ENCODE assay signal across 19 cellular contexts in the genomic region with DNA sequence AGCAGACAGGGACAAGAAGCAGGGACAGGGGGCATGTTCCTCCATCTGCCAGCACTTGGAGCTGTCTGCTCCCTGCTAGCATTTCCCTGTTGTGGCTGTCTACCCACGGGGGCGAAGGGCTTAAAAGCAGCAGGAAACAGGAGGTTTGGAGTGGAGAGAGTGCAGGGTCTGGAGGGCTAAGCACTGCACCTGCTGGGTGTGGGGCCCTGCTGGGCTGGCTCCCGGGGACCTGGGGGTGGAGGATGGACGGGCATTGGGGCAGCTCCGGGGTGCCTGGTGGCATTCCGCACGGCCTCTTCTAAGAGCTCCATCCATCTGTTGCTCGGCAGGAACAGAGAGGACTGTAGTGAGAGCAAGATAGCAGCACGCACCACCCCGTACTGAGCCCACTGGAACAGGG. TPM values are rescaled to one million over a fixed set of nuclear protein-coding genes. Genes with fewer than 3 reads are reported as not detected.
DNase-seq lines count a peak whose midpoint lies in the region; ATAC-seq and TF ChIP-seq lines count a peak whose summit lies in the region.
"Had no signal": no experiment of that assay in that cellular context is flagged by ENCODE, and none has a peak within 500 bp of the region (broad histone marks: within the 10 kb centered on the region; RNA-seq: fewer than 3 reads in every experiment).

No MANE protein-coding gene starts in this region.

- POLR2A ChIA-PET in CD8-positive, alpha-beta T cell (lab: Charles Lee): interaction anchor here (0.6 kb wide), 1 partner anchor 28 kb away, joined by 4 read pairs; no protein-coding TSS in a partner anchor

- H3K36me3 Mint-ChIP-seq in chondrocyte (ENCODE audit: low read depth): peaks cover 59% of the 10 kb centered on the region
- peaks cover 80% of the 10 kb centered on the region for H3K36me3 Mint-ChIP-seq in CD8-positive, alpha-beta T cell

- DNase-seq in cardiac septum (ENCODE audit: low spot score): peak; percentile 33
- DNase-seq in heart right ventricle: no peak
- peak; percentile 71 for DNase-seq in chondrocyte (ENCODE audit: low spot score)
- DNase-seq in spleen: peak; percentile 40
- no peak for DNase-seq in activated CD4-positive, alpha-beta T cell treated with anti-CD3 and anti-CD28 coated beads, Interleukin-2, amount 50 U/mL, for 1 hour
- DNase-seq in HuH-7.5 (ENCODE audit: low spot score): no peak
- DNase-seq in CD8-positive, alpha-beta T cell: no peak
- DNase-seq: 8988T; Calu3; CD4-positive, alpha-beta memory T cell; DMS79 treated with DMSO at 0.1 percent for 48 hours; H9 had no signal

- CTCF ChIA-PET in CD8-positive, alpha-beta T cell (lab: Charles Lee): interaction anchor here (1.0 to 1.5 kb wide), 2 partner anchors 20 to 28 kb away, joined by 3 to 4 read pairs; no protein-coding TSS in a partner anchor

- no peak for TF ChIP-seq CTCF in heart right ventricle (IDR thresholded peaks at IDR 0.05)
- no peak for TF ChIP-seq CTCF in chondrocyte (IDR thresholded peaks at IDR 0.05)
- TF ChIP-seq CTCF in spleen (IDR thresholded peaks at IDR 0.05 in 8 of 11, conservative IDR thresholded peaks at IDR 0.05 in 3 of 11): no peak
- TF ChIP-seq CTCF in CD8-positive, alpha-beta T cell (IDR thresholded peaks at IDR 0.05): no peak

- H3K9me3 Mint-ChIP-seq in chondrocyte (ENCODE audit: low read depth): no peaks in the 10 kb centered on the region
- no peaks in the 10 kb centered on the region for H3K9me3 Mint-ChIP-seq in CD8-positive, alpha-beta T cell
- H3K9me3 Mint-ChIP-seq: CD4-positive, alpha-beta memory T cell; H9 had no signal

- H3K4me1 ChIP-seq in heart right ventricle: no peaks in the 10 kb centered on the region
- no peaks in the 10 kb centered on the region for H3K4me1 ChIP-seq in spleen
- no peaks in the 10 kb centered on the region for H3K4me1 ChIP-seq in CD8-positive, alpha-beta T cell (ENCODE audit: insufficient read depth, low read length)

- 86 to 89% methylated on average over 10 of the region's 10 CpGs for WGBS in heart right ventricle, 2 donors
- 86 to 94% (median 91%) methylated on average over 9 to 10 of the region's 10 CpGs for WGBS in spleen, 5 donors

- intact Hi-C loops in cardiac septum (cut with DNase I) (no loop called here), heart right ventricle (cut with DNase I) (no loop called here), spleen (cut with DNase I; ENCODE audit: low total_unique reads) (no loop called here)
- intact Hi-C loops in CD8-positive, alpha-beta T cell (cut with DNase I, micrococcal nuclease): no loop called here

- no peaks in the 10 kb centered on the region for H3K4me1 Mint-ChIP-seq in chondrocyte (ENCODE audit: low read depth)
- H3K4me1 Mint-ChIP-seq in CD8-positive, alpha-beta T cell (ENCODE audit: low read depth): no peaks in the 10 kb centered on the region
- H3K4me1 Mint-ChIP-seq: CD14-positive monocyte, H9 had no signal

- H3K27me3 ChIP-seq in heart right ventricle: no peaks in the 10 kb centered on the region
- H3K27me3 ChIP-seq in spleen (replicated peaks in 1 of 7): no peaks in the 10 kb centered on the region
- H3K27me3 ChIP-seq in CD8-positive, alpha-beta T cell (ENCODE audit: insufficient read depth, low read length): no peaks in the 10 kb centered on the region
- H3K27me3 ChIP-seq: BLaER1 had no signal

- H3K4me3 Mint-ChIP-seq in chondrocyte (ENCODE audit: unreplicated experiment): no peak overlapping the region
- H3K4me3 Mint-ChIP-seq in CD8-positive, alpha-beta T cell: no peak overlapping the region
- H3K4me3 Mint-ChIP-seq: CD14-positive monocyte; CD4-positive, alpha-beta memory T cell; H9 had no signal

- no peaks in the 10 kb centered on the region for H3K9me3 ChIP-seq in heart right ventricle
- no peaks in the 10 kb centered on the region for H3K9me3 ChIP-seq in spleen
- H3K9me3 ChIP-seq in CD8-positive, alpha-beta T cell (ENCODE audit: low read length): no peaks in the 10 kb centered on the region
- H3K9me3 ChIP-seq: BLaER1 had no signal

- no peak for TF ChIP-seq POLR2A in spleen (IDR thresholded peaks at IDR 0.05)

- H3K27ac ChIP-seq in heart right ventricle (no peak overlapping the region), spleen (no peak overlapping the region)
- no peak overlapping the region for H3K27ac ChIP-seq in CD8-positive, alpha-beta T cell (ENCODE audit: low read depth, low read length)
- H3K27ac ChIP-seq: BLaER1 had no signal

- H3K27me3 Mint-ChIP-seq in chondrocyte (ENCODE audit: low read depth): no peaks in the 10 kb centered on the region
- H3K27me3 Mint-ChIP-seq in CD8-positive, alpha-beta T cell (ENCODE audit: low read depth): no peaks in the 10 kb centered on the region
- H3K27me3 Mint-ChIP-seq: CD4-positive, alpha-beta memory T cell had no signal

- peaks cover 0 to 100% (median 61%) of the 10 kb centered on the region in 9 donors for H3K36me3 ChIP-seq in heart right ventricle
- H3K36me3 ChIP-seq in spleen: peaks cover 0 to 100% (median 76%) of the 10 kb centered on the region in 6 donors
- H3K36me3 ChIP-seq in CD8-positive, alpha-beta T cell (ENCODE audit: insufficient read depth, low read length): peaks cover 25% of the 10 kb centered on the region

- H3K27ac Mint-ChIP-seq in chondrocyte (ENCODE audit: unreplicated experiment): no peak overlapping the region
- no peak overlapping the region for H3K27ac Mint-ChIP-seq in CD8-positive, alpha-beta T cell

- no peak for ATAC-seq in heart right ventricle
- ATAC-seq in CD8-positive, alpha-beta T cell: no peak
- ATAC-seq: GM12878, HepG2 had no signal

- no peak overlapping the region for H3K4me3 ChIP-seq in heart right ventricle
- H3K4me3 ChIP-seq in spleen: no peak overlapping the region
- H3K4me3 ChIP-seq in CD8-positive, alpha-beta T cell (ENCODE audit: low read depth, low read length): no peak overlapping the region
- H3K4me3 ChIP-seq: BLaER1, GM12878 had no signal

RNA-seq across cellular contexts. Expression of a gene that starts 21.2 kb away (rescaled TPM):
- total RNA-seq in cardiac septum (not detected), heart right ventricle (under 1 TPM in 3 of 10 donors, not detected in 7; 0.15 to 0.38 (median 0.35) TPM), chondrocyte (not detected in 3 replicates), spleen (under 1 TPM in 3 of 7 donors, not detected in 4; 0.13 to 0.47 (median 0.23) TPM)
- polyA plus RNA-seq in heart right ventricle (under 1 TPM; 0.06 to 0.51 TPM), spleen (under 1 TPM; 0.03 to 0.51 (median 0.43) TPM)
- total RNA-seq in CD8-positive, alpha-beta T cell: not detected
- total RNA-seq: A673; Calu3; CD4-positive, alpha-beta memory T cell; GM12878; H1; H9; HepG2 had no signal
- polyA plus RNA-seq: AG04450; CD14-positive monocyte; CD4-positive, alpha-beta memory T cell; GM12878; HepG2 had no signal

RNA-seq across cellular contexts. Expression of a gene that starts 48.2 kb away (rescaled TPM):
- total RNA-seq in cardiac septum (5.6 TPM), heart right ventricle (10 to 100 TPM in 2 of 10 donors, 1 to 10 TPM in 8; 3.8 to 12.4 (median 7.1) TPM), chondrocyte (1.4 to 13.7 TPM (median 9.9 TPM) in 3 replicates), spleen (10 to 100 TPM; 16.1 to 28.3 (median 24.2) TPM)
- polyA plus RNA-seq in heart right ventricle (10 to 100 TPM in 1 of 2 donors, 1 to 10 TPM in 1; 6.2 to 13.7 TPM), spleen (1 to 10 TPM; 1.4 to 6.2 (median 2.6) TPM)
- total RNA-seq in CD8-positive, alpha-beta T cell: not detected
- total RNA-seq: GM12878 had no signal
- polyA plus RNA-seq: CD14-positive monocyte; CD4-positive, alpha-beta memory T cell; GM12878 had no signal

Comparison
In these comparisons a context has a peak if more than half of its experiments do, and no peak if none do; other contexts are left out.
1. DNase-seq: peak in cardiac septum (single experiment), chondrocyte (single experiment) and spleen (single experiment); none in heart right ventricle (0 of 2), activated CD4-positive, alpha-beta T cell treated with anti-CD3 and anti-CD28 coated beads, Interleukin-2, amount 50 U/mL, for 1 hour (single experiment), HuH-7.5 (single experiment) and CD8-positive, alpha-beta T cell (0 of 7).